10 cellular contexts compared by ENCODE assay signal in genomic region chr11:78168539-78169477, GRCh38. TPM values are rescaled to one million over a fixed set of nuclear protein-coding genes. Genes with fewer than 3 reads are reported as not detected.
A peak's percentile ranks its signal among the peaks of the same experiment; 100 is the strongest.
DNase-seq lines count a peak whose midpoint lies in the region; ATAC-seq and TF ChIP-seq lines count a peak whose summit lies in the region.
"Had no signal": no experiment of that assay in that cellular context is flagged by ENCODE, and none has a peak within 500 bp of the region (broad histone marks: within the 10 kb centered on the region; RNA-seq: fewer than 3 reads in every experiment).

No MANE protein-coding gene starts in this region.

- H3K27ac ChIP-seq in C4-2B (peak overlapping the region; percentile 81), brain microvascular endothelial cell (peak overlapping the region; percentile 99)

- peak; percentile 96 for DNase-seq in brain microvascular endothelial cell
- peak; percentile 32 for DNase-seq in iPS-NIHi7 (ENCODE audit: extremely low spot score)
- peak; percentile 92 for DNase-seq in sciatic nerve (ENCODE audit: low spot score)
- no peak for DNase-seq in NCI-H2081 treated with DMSO at 0.1 percent for 48 hours (lab: John Stamatoyannopoulos, UW)
- DNase-seq in DMS114 treated with DMSO at 0.1 percent for 48 hours (lab: John Stamatoyannopoulos, UW; ENCODE audit: unreplicated experiment), result no peak
- DNase-seq: activated CD8-positive, alpha-beta T cell treated with anti-CD3 and anti-CD28 coated beads for 36 hours; GF-D8 had no signal

- intact Hi-C loops in sciatic nerve (cut with DNase I), result no loop called here

- TF ChIP-seq CTCF in C4-2B (conservative IDR thresholded peaks at IDR 0.05), result no peak
- TF ChIP-seq CTCF in brain microvascular endothelial cell (IDR thresholded peaks at IDR 0.05; ENCODE audit: low read depth, low read length, missing control alignments), result no peak

- in situ Hi-C loops in brain microvascular endothelial cell (cut with HindIII; ENCODE audit: low pct_ligation_motif_present, low sequenced_read_pairs), result no loop called here

- ATAC-seq in sciatic nerve, result peak; percentile 96
- no peak for ATAC-seq in GM18517 (IDR thresholded peaks at IDR 0.05; ENCODE audit: unreplicated experiment)
- no peak for ATAC-seq in GM21515 (IDR thresholded peaks at IDR 0.05; ENCODE audit: unreplicated experiment)
- ATAC-seq: activated CD8-positive, alpha-beta T cell treated with anti-CD3 and anti-CD28 coated beads for 36 hours had no signal

- no peaks in the 10 kb centered on the region for H3K27me3 ChIP-seq in brain microvascular endothelial cell (replicated peaks)

- peaks cover 7% of the 10 kb centered on the region for H3K36me3 ChIP-seq in brain microvascular endothelial cell (replicated peaks)

- no peak overlapping the region for H3K4me3 ChIP-seq in brain microvascular endothelial cell (ENCODE audit: low read depth, low read length)

RNA-seq across cellular contexts. Expression of gene KCTD21, which starts 19.6 kb away (rescaled TPM):
- total RNA-seq in sciatic nerve, result 13.7 TPM

RNA-seq across cellular contexts. Expression of gene USP35, which starts 19.9 kb away (rescaled TPM):
- total RNA-seq in sciatic nerve, result 11.5 TPM

RNA-seq across cellular contexts. Expression of gene ALG8, which starts 29.4 kb away (rescaled TPM):
- total RNA-seq in sciatic nerve, result 30.9 TPM

Comparison
In these comparisons a context has a peak if more than half of its experiments do, and no peak if none do; other contexts are left out.
1. DNase-seq: peak in brain microvascular endothelial cell (single experiment), iPS-NIHi7 (single experiment) and sciatic nerve (single experiment); none in NCI-H2081 treated with DMSO at 0.1 percent for 48 hours (single experiment) and DMS114 treated with DMSO at 0.1 percent for 48 hours (single experiment).